19 cellular contexts compared by ENCODE assay signal in genomic region chr17:44451016-44451415, GRCh38.
"Had no signal": no experiment of that assay in that cellular context is flagged by ENCODE, and none has a peak within 500 bp of the region (broad histone marks: within the 10 kb centered on the region; RNA-seq: fewer than 3 reads in every experiment).

No MANE protein-coding gene starts in this region.

- H3K27ac ChIP-seq: coronary artery, dorsolateral prefrontal cortex, foreskin keratinocyte, neural progenitor cell, ovary, stomach, thoracic aorta had no signal

- H3K4me3 ChIP-seq: coronary artery, dorsolateral prefrontal cortex, lung, neural progenitor cell, ovary, stomach, thoracic aorta had no signal

- H3K4me1 ChIP-seq: neural progenitor cell, stomach had no signal

- H3K9me3 ChIP-seq: ovary, stomach, thoracic aorta had no signal

- H3K9me3 Mint-ChIP-seq: naive thymus-derived CD4-positive, alpha-beta T cell; neural progenitor cell had no signal

- H3K4me3 Mint-ChIP-seq: naive thymus-derived CD4-positive, alpha-beta T cell; neural progenitor cell had no signal

- DNase-seq: dorsolateral prefrontal cortex; effector CD8-positive, alpha-beta T cell; left colon; left ventricle myocardium superior; naive thymus-derived CD4-positive, alpha-beta T cell; nucleus accumbens; ovary; right cardiac atrium; small intestine; stimulated activated CD4-positive, alpha-beta T cell treated with anti-CD3 and anti-CD28 coated beads, Interleukin-12 subunit alpha, Interleukin-12 subunit beta, amount 100 ng/mL, for 4 hours; stimulated activated naive CD4-positive, alpha-beta T cell; stomach; substantia nigra; trophoblast cell had no signal

- H3K36me3 ChIP-seq: neural progenitor cell, ovary, thoracic aorta had no signal

- FAIRE-seq: small intestine had no signal

- H3K27me3 ChIP-seq: dorsolateral prefrontal cortex, foreskin keratinocyte, neural progenitor cell, ovary, stomach had no signal

- H3K27ac Mint-ChIP-seq: neural progenitor cell had no signal

- H3K27me3 Mint-ChIP-seq: naive thymus-derived CD4-positive, alpha-beta T cell had no signal

- H3K4me1 Mint-ChIP-seq: neural progenitor cell had no signal
